Comparison of ENCODE assay signal across 8 cellular contexts in genomic region chr12:113232787-113233585, GRCh38. TPM values are rescaled to one million over a fixed set of nuclear protein-coding genes. Genes with fewer than 3 reads are reported as not detected.
DNase-seq lines count a peak whose midpoint lies in the region; ATAC-seq and TF ChIP-seq lines count a peak whose summit lies in the region.

No MANE protein-coding gene starts in this region.

- peak; percentile 65 for ATAC-seq in HG02623 (IDR thresholded peaks at IDR 0.05; ENCODE audit: unreplicated experiment)
- ATAC-seq in effector memory CD8-positive, alpha-beta T cell (replicated peaks): peak; percentile 91

- intact Hi-C loops in thyroid gland (cut with DNase I): no loop called here

- WGBS in thyroid gland, 2 donors: 29 to 53% methylated on average over 24 to 25 of the region's 25 CpGs

- H3K27me3 Mint-ChIP-seq in effector memory CD8-positive, alpha-beta T cell: no peaks in the 10 kb centered on the region

- peak overlapping the region; percentile 94 to 98 (median 96) for H3K27ac ChIP-seq in thyroid gland

- no peak overlapping the region for H3K4me3 ChIP-seq in thyroid gland (replicated peaks in 1 of 3)

- peaks cover 16% of the 10 kb centered on the region for H3K36me3 Mint-ChIP-seq in effector memory CD8-positive, alpha-beta T cell (ENCODE audit: insufficient read depth)

- TF ChIP-seq POLR2A in thyroid gland (IDR thresholded peaks at IDR 0.05): no peak

- DNase-seq in NCI-H187 (lab: John Stamatoyannopoulos, UW) (peak; percentile 91 to 98), occipital lobe (lab: John Stamatoyannopoulos, UW) (peak; percentile 67), thyroid gland (peak; percentile 91), dermis blood vessel endothelial cell (no peak)
- DNase-seq in activated CD4-positive, alpha-beta T cell treated with anti-CD3 and anti-CD28 coated beads, Interleukin-2, amount 50 U/mL, for 1 hour: peak; percentile 71
- DNase-seq in effector memory CD8-positive, alpha-beta T cell: peak; percentile 23 to 66 (median 27)

- H3K27me3 ChIP-seq in thyroid gland: no peaks in the 10 kb centered on the region

- peaks cover 5 to 9% of the 10 kb centered on the region in 2 donors for H3K4me1 Mint-ChIP-seq in effector memory CD8-positive, alpha-beta T cell (ENCODE audit: low read depth in 2 of 2)

- H3K36me3 ChIP-seq in thyroid gland: peaks cover 18 to 19% of the 10 kb centered on the region in 2 donors

- H3K27ac Mint-ChIP-seq in effector memory CD8-positive, alpha-beta T cell: peak overlapping the region; percentile 49 to 90

- H3K9me3 Mint-ChIP-seq in effector memory CD8-positive, alpha-beta T cell: no peaks in the 10 kb centered on the region

- H3K4me3 Mint-ChIP-seq in effector memory CD8-positive, alpha-beta T cell: peak overlapping the region; percentile 62 to 87

- TF ChIP-seq CTCF in GM12874 (IDR thresholded peaks at IDR 0.05; ENCODE audit: insufficient read depth, low read depth, low read length) (peak; percentile 51), thyroid gland (IDR thresholded peaks at IDR 0.05) (peak in 1 of 6 experiments; percentile 37)

- H3K9me3 ChIP-seq in thyroid gland: no peaks in the 10 kb centered on the region

- peaks cover 83 to 100% of the 10 kb centered on the region in 2 donors for H3K4me1 ChIP-seq in thyroid gland

RNA-seq across cellular contexts. Expression of gene TPCN1, which starts 11.7 kb away (rescaled TPM):
- total RNA-seq in occipital lobe: 4.7 TPM
- total RNA-seq in thyroid gland: 100 to 1,000 TPM in 2 of 4 donors, 10 to 100 TPM in 2; 58.3 to 135 (median 109) TPM
- 11.2 and 15.1 TPM in 2 replicates for total RNA-seq in dermis blood vessel endothelial cell

RNA-seq across cellular contexts. Expression of gene RITA1, which starts 47.5 kb away (rescaled TPM):
- 8.4 TPM for total RNA-seq in occipital lobe
- total RNA-seq in thyroid gland: 10 to 100 TPM; 26.6 to 39.6 (median 32.8) TPM
- 25.0 and 28.3 TPM in 2 replicates for total RNA-seq in dermis blood vessel endothelial cell

RNA-seq across cellular contexts. Expression of gene DDX54, which starts 47.7 kb away (rescaled TPM):
- total RNA-seq in occipital lobe (12.0 TPM), thyroid gland (10 to 100 TPM; 59.9 to 79.3 (median 68.8) TPM), dermis blood vessel endothelial cell (44.7 and 49.0 TPM in 2 replicates)
